In the genomic region with DNA sequence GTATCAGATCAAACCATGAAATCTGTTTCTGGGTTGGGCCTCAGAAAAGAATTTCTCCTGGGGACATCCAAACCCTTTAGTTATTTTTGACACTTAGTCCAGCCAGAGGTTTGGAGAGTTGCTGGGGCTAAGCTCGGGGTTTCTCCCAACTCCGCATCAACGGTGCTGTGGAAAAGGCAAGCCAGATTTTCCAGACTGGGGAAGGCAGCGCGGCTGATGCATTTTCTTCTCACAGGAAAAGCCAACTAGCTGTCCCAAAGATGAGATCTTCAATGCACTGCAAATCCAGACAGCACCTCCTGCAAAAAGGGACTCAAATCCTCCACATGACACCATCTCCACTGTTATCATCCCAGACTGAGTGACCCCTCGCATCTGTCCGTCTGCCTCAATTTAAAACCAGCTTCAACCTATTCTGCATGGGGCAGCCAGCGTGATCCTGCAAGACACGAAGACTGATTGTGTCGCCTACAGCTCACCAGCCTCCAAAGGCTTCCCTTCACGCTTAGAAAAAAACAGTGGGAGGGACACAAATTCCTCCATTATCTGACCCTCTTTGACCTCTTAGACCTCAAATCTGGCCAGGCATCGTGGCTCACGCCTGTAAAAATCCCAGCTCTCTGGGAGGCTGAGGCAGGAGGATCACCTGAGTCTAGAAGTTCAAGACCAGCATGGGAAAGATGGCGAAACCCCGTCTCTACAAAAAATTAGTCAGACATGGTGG, we compare ENCODE assay signal across 13 cellular contexts.
DNase-seq lines count a peak whose midpoint lies in the region; ATAC-seq, FAIRE-seq and TF ChIP-seq lines count a peak whose summit lies in the region.
"Had no signal": no experiment of that assay in that cellular context is flagged by ENCODE, and none has a peak within 500 bp of the region (broad histone marks: within the 10 kb centered on the region; RNA-seq: fewer than 3 reads in every experiment).

No MANE protein-coding gene starts in this region.

- peaks cover 0 to 4% (median 0%) of the 10 kb centered on the region in 11 experiments; a peak in 1 of 22 replicates for H3K9me3 ChIP-seq in BLaER1 treated with 17β-estradiol and CSF1 and Interleukin-3, amounts not matched to agents 10 nM and 100 nM (replicated peaks in 1 of 11)
- no peaks in the 10 kb centered on the region for H3K9me3 ChIP-seq in astrocyte (ENCODE audit: insufficient read depth, low read depth, low read length)
- H3K9me3 ChIP-seq in keratinocyte (ENCODE audit: control insufficient read depth, low read depth, low read length) = no peaks in the 10 kb centered on the region
- no peaks in the 10 kb centered on the region for H3K9me3 ChIP-seq in skeletal muscle tissue (ENCODE audit: control insufficient read depth in 3 of 3, low read length in 3 of 3)

- peaks cover 2% of the 10 kb centered on the region for H3K36me3 Mint-ChIP-seq in astrocyte (ENCODE audit: low read depth, unreplicated experiment)

- intact Hi-C loops in head of caudate nucleus (cut with DNase I) = no loop called here
- intact Hi-C loops in left colon (cut with DNase I, micrococcal nuclease) = no loop called here

- DNase-seq in astrocyte (ENCODE audit: low read depth) = no peak
- DNase-seq in keratinocyte (ENCODE audit: low read depth, low spot score) = no peak
- no peak for DNase-seq in head of caudate nucleus
- no peak for DNase-seq in DMS 273 treated with DMSO at 0.1 percent for 48 hours (lab: John Stamatoyannopoulos, UW)
- no peak for DNase-seq in left colon
- no peak for DNase-seq in activated CD4-positive, alpha-beta T cell treated with anti-CD3 and anti-CD28 coated beads, Interleukin-2, amount 50 U/mL, for 1 hour
- DNase-seq: activated CD4-positive, alpha-beta T cell treated with anti-CD3 and anti-CD28 coated beads for 48 hours; activated gamma-delta T cell; cerebellar nuclear complex had no signal

- no peaks in the 10 kb centered on the region for H3K9me1 ChIP-seq in keratinocyte (ENCODE audit: control insufficient read depth, extremely low read depth, insufficient read depth, low read length)

- peak overlapping the region; percentile 67 to 90 (median 84); a peak in 21 of 22 replicates for H3K27ac ChIP-seq in BLaER1 treated with 17β-estradiol and CSF1 and Interleukin-3, amounts not matched to agents 10 nM and 100 nM
- H3K27ac ChIP-seq in astrocyte (ENCODE audit: low read depth, low read length) = no peak overlapping the region
- no peak overlapping the region for H3K27ac ChIP-seq in keratinocyte (ENCODE audit: control insufficient read depth, insufficient read depth, low read length)
- H3K27ac ChIP-seq in skeletal muscle tissue (ENCODE audit: low read depth, low read length) = peak overlapping the region; percentile 64

- H3K36me3 ChIP-seq in BLaER1 treated with 17β-estradiol and CSF1 and Interleukin-3, amounts not matched to agents 10 nM and 100 nM = 0 out of 22 replicates have a peak, but pooled peaks cover 0 to 6% (median 0%) of the 10 kb centered on the region in 11 experiments
- H3K36me3 ChIP-seq in astrocyte (ENCODE audit: insufficient read depth, low read length) (no peaks in the 10 kb centered on the region), keratinocyte (ENCODE audit: control insufficient read depth in 2 of 2, extremely low read depth in 1 of 2, insufficient read depth in 2 of 2, low read length in 2 of 2) (no peaks in the 10 kb centered on the region), skeletal muscle tissue (ENCODE audit: control insufficient read depth in 3 of 3, insufficient read depth in 3 of 3, low read length in 3 of 3) (no peaks in the 10 kb centered on the region)

- TF ChIP-seq CTCF in astrocyte (IDR thresholded peaks at IDR 0.05; ENCODE audit: insufficient read depth, low read depth, low read length) (no peak), keratinocyte (optimal IDR thresholded peaks at IDR 0.05 in 1 of 3, IDR thresholded peaks at IDR 0.05 in 1 of 3, conservative IDR thresholded peaks at IDR 0.05 in 1 of 3; ENCODE audit: extremely low read depth in 1 of 3, insufficient read depth in 2 of 3, low read length in 3 of 3) (no peak)

- H3K4me1 Mint-ChIP-seq in astrocyte (ENCODE audit: low read depth, unreplicated experiment) = peaks cover 28% of the 10 kb centered on the region

- H3K9ac ChIP-seq in BLaER1 treated with 17β-estradiol and CSF1 and Interleukin-3, amounts not matched to agents 10 nM and 100 nM = peak overlapping the region; percentile 60 to 78 (median 75); a peak in 21 of 22 replicates
- no peak overlapping the region for H3K9ac ChIP-seq in astrocyte (ENCODE audit: low read length)
- no peak overlapping the region for H3K9ac ChIP-seq in keratinocyte (ENCODE audit: control insufficient read depth, extremely low read depth, insufficient read depth, low read length)
- H3K9ac ChIP-seq in skeletal muscle tissue (ENCODE audit: low read depth in 1 of 3, low read length in 3 of 3) = no peak overlapping the region

- H2AFZ ChIP-seq in astrocyte (ENCODE audit: low read depth, low read length) (no peak overlapping the region), keratinocyte (ENCODE audit: control insufficient read depth, low read length) (no peak overlapping the region)

- H4K20me1 ChIP-seq in BLaER1 treated with 17β-estradiol and CSF1 and Interleukin-3, amounts not matched to agents 10 nM and 100 nM = peaks cover 0 to 32% (median 0%) of the 10 kb centered on the region in 11 experiments; a peak in 5 of 22 replicates
- no peaks in the 10 kb centered on the region for H4K20me1 ChIP-seq in astrocyte (ENCODE audit: insufficient read depth, low read length)
- H4K20me1 ChIP-seq in keratinocyte (ENCODE audit: control insufficient read depth, extremely low read depth, insufficient read depth, low read length) = no peaks in the 10 kb centered on the region

- peak overlapping the region; percentile 53 for H3K27ac Mint-ChIP-seq in astrocyte (ENCODE audit: unreplicated experiment)

- H3K4me3 ChIP-seq in BLaER1 treated with 17β-estradiol and CSF1 and Interleukin-3, amounts not matched to agents 10 nM and 100 nM = peak overlapping the region in 6 of 10 experiments; percentile 16 to 54 (median 30); a peak in 9 of 20 replicates
- H3K4me3 ChIP-seq in astrocyte (ENCODE audit: insufficient read depth, low read depth, low read length) = no peak overlapping the region
- no peak overlapping the region for H3K4me3 ChIP-seq in keratinocyte (ENCODE audit: control insufficient read depth in 2 of 3, extremely low read depth in 1 of 3, insufficient read depth in 2 of 3, low read depth in 1 of 3, low read length in 3 of 3)
- no peak overlapping the region for H3K4me3 ChIP-seq in skeletal muscle tissue (ENCODE audit: low read length in 3 of 3)

- no peak for ATAC-seq in left colon

- H3K79me2 ChIP-seq in astrocyte (ENCODE audit: insufficient read depth, low read length) (no peaks in the 10 kb centered on the region), keratinocyte (ENCODE audit: control insufficient read depth, insufficient read depth, low read length) (no peaks in the 10 kb centered on the region)

- no peak for FAIRE-seq in astrocyte (lab: Jason Lieb, UNC)
- FAIRE-seq in keratinocyte (lab: Jason Lieb, UNC) = no peak
- FAIRE-seq: endometrium, TTC549 had no signal

- no peaks in the 10 kb centered on the region for H3K27me3 Mint-ChIP-seq in astrocyte (ENCODE audit: low read depth, unreplicated experiment)

- H3K27me3 ChIP-seq in BLaER1 treated with 17β-estradiol and CSF1 and Interleukin-3, amounts not matched to agents 10 nM and 100 nM = no peaks in the 10 kb centered on the region
- H3K27me3 ChIP-seq in astrocyte (ENCODE audit: insufficient read depth, low read length) (no peaks in the 10 kb centered on the region), keratinocyte (ENCODE audit: control insufficient read depth, extremely low read depth, insufficient read depth, low read length) (no peaks in the 10 kb centered on the region), skeletal muscle tissue (ENCODE audit: control insufficient read depth in 3 of 3, insufficient read depth in 3 of 3, low read length in 3 of 3) (peaks cover 0 to 4% (median 0%) of the 10 kb centered on the region in 3 donors)

- peak overlapping the region; percentile 78 to 93 (median 85) for H3K4me2 ChIP-seq in BLaER1 treated with 17β-estradiol and CSF1 and Interleukin-3, amounts not matched to agents 10 nM and 100 nM
- H3K4me2 ChIP-seq in astrocyte (ENCODE audit: low read length) (no peak overlapping the region), keratinocyte (ENCODE audit: control insufficient read depth, extremely low read depth, insufficient read depth, low read depth, low read length) (peak overlapping the region; percentile 30)

- no peak overlapping the region for H3K4me3 Mint-ChIP-seq in astrocyte (ENCODE audit: unreplicated experiment)

- H3K4me1 ChIP-seq in BLaER1 treated with 17β-estradiol and CSF1 and Interleukin-3, amounts not matched to agents 10 nM and 100 nM = peaks cover 59 to 98% (median 84%) of the 10 kb centered on the region in 10 experiments
- peaks cover 8% of the 10 kb centered on the region for H3K4me1 ChIP-seq in astrocyte (ENCODE audit: insufficient read depth, low read length)
- peaks cover 5% of the 10 kb centered on the region for H3K4me1 ChIP-seq in keratinocyte (ENCODE audit: control insufficient read depth, extremely low read depth, insufficient read depth, low read length)
- peaks cover 0 to 10% (median 3%) of the 10 kb centered on the region in 3 donors for H3K4me1 ChIP-seq in skeletal muscle tissue (ENCODE audit: control insufficient read depth in 3 of 3, insufficient read depth in 3 of 3, low read length in 3 of 3)

- dilution Hi-C loops in keratinocyte (cut with MboI; ENCODE audit: extremely low pct_ligation_motif_present, low sequenced_read_pairs) = no loop called here

- no peaks in the 10 kb centered on the region for H3K9me3 Mint-ChIP-seq in astrocyte (ENCODE audit: unreplicated experiment)

Comparison
In these comparisons a context has a peak if more than half of its experiments do, and no peak if none do; other contexts are left out.
1. H3K27ac ChIP-seq: peak in BLaER1 treated with 17β-estradiol and CSF1 and Interleukin-3, amounts not matched to agents 10 nM and 100 nM (11 of 11) and skeletal muscle tissue (single experiment); none in astrocyte (single experiment) and keratinocyte (single experiment).
2. H3K4me3 ChIP-seq: peak in BLaER1 treated with 17β-estradiol and CSF1 and Interleukin-3, amounts not matched to agents 10 nM and 100 nM (6 of 10); none in astrocyte (single experiment), keratinocyte (0 of 3) and skeletal muscle tissue (0 of 3).
3. H3K9ac ChIP-seq: peak in BLaER1 treated with 17β-estradiol and CSF1 and Interleukin-3, amounts not matched to agents 10 nM and 100 nM (11 of 11); none in astrocyte (single experiment), keratinocyte (single experiment) and skeletal muscle tissue (0 of 3).